In the genomic region with DNA sequence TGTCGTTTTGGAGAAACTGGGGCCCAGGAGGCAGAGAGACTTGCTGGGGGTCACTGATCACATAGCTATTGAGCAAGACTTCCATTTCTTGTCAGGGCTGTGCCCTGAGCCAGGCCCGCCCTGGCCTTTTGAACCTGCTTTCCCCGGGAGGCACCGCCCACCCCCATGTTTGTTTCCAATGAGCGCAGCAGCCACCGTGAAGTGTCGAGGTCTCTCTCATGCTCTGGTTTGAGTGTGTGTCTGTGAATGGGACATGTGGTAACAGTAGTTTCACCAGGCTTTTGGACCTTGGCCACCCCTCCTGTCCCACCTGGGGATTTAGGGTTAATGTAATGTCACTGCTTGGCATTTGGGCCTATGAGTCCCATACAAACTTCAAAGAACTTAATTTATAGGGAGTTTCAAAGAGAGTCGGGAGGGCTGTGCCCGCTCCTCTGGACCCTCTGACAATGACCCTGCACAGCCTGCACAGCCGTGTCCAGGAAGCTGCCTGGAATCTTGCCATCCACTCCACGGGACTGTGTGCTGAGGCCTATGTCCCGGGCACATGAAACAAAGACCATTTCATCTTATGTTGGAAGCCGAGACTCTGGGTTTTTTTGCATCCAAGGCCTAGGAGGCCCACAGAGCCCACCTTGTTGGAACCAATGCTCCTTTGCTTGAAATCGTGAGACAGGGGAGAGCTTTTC, we compare ENCODE assay signal across 2 cellular contexts.
TF ChIP-seq lines count a peak whose summit lies in the region.

No MANE protein-coding gene starts in this region.

TF ChIP-seq in K562, 482 proteins besides CTCF, POLR2A, EP300 and RAD21 (continues in another document):
- TF ChIP-seq, protein P1, sequence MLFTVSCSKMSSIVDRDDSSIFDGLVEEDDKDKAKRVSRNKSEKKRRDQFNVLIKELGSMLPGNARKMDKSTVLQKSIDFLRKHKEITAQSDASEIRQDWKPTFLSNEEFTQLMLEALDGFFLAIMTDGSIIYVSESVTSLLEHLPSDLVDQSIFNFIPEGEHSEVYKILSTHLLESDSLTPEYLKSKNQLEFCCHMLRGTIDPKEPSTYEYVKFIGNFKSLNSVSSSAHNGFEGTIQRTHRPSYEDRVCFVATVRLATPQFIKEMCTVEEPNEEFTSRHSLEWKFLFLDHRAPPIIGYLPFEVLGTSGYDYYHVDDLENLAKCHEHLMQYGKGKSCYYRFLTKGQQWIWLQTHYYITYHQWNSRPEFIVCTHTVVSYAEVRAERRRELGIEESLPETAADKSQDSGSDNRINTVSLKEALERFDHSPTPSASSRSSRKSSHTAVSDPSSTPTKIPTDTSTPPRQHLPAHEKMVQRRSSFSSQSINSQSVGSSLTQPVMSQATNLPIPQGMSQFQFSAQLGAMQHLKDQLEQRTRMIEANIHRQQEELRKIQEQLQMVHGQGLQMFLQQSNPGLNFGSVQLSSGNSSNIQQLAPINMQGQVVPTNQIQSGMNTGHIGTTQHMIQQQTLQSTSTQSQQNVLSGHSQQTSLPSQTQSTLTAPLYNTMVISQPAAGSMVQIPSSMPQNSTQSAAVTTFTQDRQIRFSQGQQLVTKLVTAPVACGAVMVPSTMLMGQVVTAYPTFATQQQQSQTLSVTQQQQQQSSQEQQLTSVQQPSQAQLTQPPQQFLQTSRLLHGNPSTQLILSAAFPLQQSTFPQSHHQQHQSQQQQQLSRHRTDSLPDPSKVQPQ (CRISPR knock-in tag; IDR thresholded peaks at IDR 0.05; ENCODE audit: borderline replicate concordance) = no peak
- TF ChIP-seq U2AF1 (optimal IDR thresholded peaks at IDR 0.05; ENCODE audit: low read depth, low read length) = no peak
- no peak for TF ChIP-seq PRPF4 (IDR thresholded peaks at IDR 0.05; ENCODE audit: insufficient read depth, low read depth, low read length, poor library complexity, severe bottlenecking)
- TF ChIP-seq NCOA2 (IDR thresholded peaks at IDR 0.05; ENCODE audit: partially characterized antibody in 2 of 2) = no peak
- peak; percentile 78 for TF ChIP-seq L3MBTL2 (IDR thresholded peaks at IDR 0.05)
- peak; percentile 52; the same call in 1 of the 2 replicates for TF ChIP-seq DMBX1 (CRISPR knock-in tag; IDR thresholded peaks at IDR 0.05; ENCODE audit: borderline replicate concordance)
- no peak for TF ChIP-seq SNRNP70 (optimal IDR thresholded peaks at IDR 0.05; ENCODE audit: low read depth, low read length)
- TF ChIP-seq CBX5 (IDR thresholded peaks at IDR 0.05; ENCODE audit: borderline replicate concordance, low read depth) = no peak
- no peak for TF ChIP-seq SETDB1 (IDR thresholded peaks at IDR 0.05; ENCODE audit: low read length)
- TF ChIP-seq, protein P2, sequence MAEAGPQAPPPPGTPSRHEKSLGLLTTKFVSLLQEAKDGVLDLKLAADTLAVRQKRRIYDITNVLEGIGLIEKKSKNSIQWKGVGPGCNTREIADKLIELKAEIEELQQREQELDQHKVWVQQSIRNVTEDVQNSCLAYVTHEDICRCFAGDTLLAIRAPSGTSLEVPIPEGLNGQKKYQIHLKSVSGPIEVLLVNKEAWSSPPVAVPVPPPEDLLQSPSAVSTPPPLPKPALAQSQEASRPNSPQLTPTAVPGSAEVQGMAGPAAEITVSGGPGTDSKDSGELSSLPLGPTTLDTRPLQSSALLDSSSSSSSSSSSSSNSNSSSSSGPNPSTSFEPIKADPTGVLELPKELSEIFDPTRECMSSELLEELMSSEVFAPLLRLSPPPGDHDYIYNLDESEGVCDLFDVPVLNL (CRISPR knock-in tag; IDR thresholded peaks at IDR 0.05; ENCODE audit: low read depth) = no peak
- no peak for TF ChIP-seq ZNF76 (CRISPR knock-in tag; IDR thresholded peaks at IDR 0.05; ENCODE audit: borderline replicate concordance)
- no peak for TF ChIP-seq ZNF175 (CRISPR knock-in tag; IDR thresholded peaks at IDR 0.05; ENCODE audit: low read depth)
- TF ChIP-seq YY1 (IDR thresholded peaks at IDR 0.05; ENCODE audit: borderline replicate concordance in 1 of 3, control insufficient read depth in 1 of 3, extremely low read depth in 1 of 3, insufficient read depth in 3 of 3, insufficient read length in 1 of 3, insufficient replicate concordance in 2 of 3, low read depth in 1 of 3, low read length in 2 of 3) = peak in 1 of 3 experiments; percentile 30
- no peak for TF ChIP-seq ARHGAP35 (IDR thresholded peaks at IDR 0.05; ENCODE audit: partially characterized antibody)
- no peak for TF ChIP-seq ZNF184 (CRISPR knock-in tag; IDR thresholded peaks at IDR 0.05)
- TF ChIP-seq ZNF282 (CRISPR knock-in tag; IDR thresholded peaks at IDR 0.05) = no peak
- TF ChIP-seq TARDBP (IDR thresholded peaks at IDR 0.05) = no peak
- no peak for TF ChIP-seq ZNF165 (CRISPR knock-in tag; IDR thresholded peaks at IDR 0.05; ENCODE audit: borderline replicate concordance)
- TF ChIP-seq ZNF354B (CRISPR knock-in tag; IDR thresholded peaks at IDR 0.05) = no peak
- no peak for TF ChIP-seq HNRNPUL1 (IDR thresholded peaks at IDR 0.05; ENCODE audit: low read length)
- no peak for TF ChIP-seq CUX1 (CRISPR knock-in tag; IDR thresholded peaks at IDR 0.05)

TF ChIP-seq in SK-N-SH, 30 proteins besides CTCF, POLR2A, EP300 and RAD21:
- TF ChIP-seq GATA2 (CRISPR knock-in tag; IDR thresholded peaks at IDR 0.05) = no peak
- TF ChIP-seq, protein P3, sequence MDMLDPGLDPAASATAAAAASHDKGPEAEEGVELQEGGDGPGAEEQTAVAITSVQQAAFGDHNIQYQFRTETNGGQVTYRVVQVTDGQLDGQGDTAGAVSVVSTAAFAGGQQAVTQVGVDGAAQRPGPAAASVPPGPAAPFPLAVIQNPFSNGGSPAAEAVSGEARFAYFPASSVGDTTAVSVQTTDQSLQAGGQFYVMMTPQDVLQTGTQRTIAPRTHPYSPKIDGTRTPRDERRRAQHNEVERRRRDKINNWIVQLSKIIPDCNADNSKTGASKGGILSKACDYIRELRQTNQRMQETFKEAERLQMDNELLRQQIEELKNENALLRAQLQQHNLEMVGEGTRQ (IDR thresholded peaks at IDR 0.05; ENCODE audit: borderline replicate concordance, low read depth, low read length) = no peak
- no peak for TF ChIP-seq TAF1 (IDR thresholded peaks at IDR 0.05; ENCODE audit: borderline replicate concordance, low read depth, low read length)
- no peak for TF ChIP-seq MEF2A (IDR thresholded peaks at IDR 0.05; ENCODE audit: borderline replicate concordance, low read depth)
- no peak for TF ChIP-seq SIN3A (IDR thresholded peaks at IDR 0.05; ENCODE audit: borderline replicate concordance, low read depth, low read length)
- no peak for TF ChIP-seq MXI1 (IDR thresholded peaks at IDR 0.05; ENCODE audit: low read depth, low read length)
- no peak for TF ChIP-seq TEAD4 (IDR thresholded peaks at IDR 0.05; ENCODE audit: borderline replicate concordance, insufficient read depth)
- no peak for TF ChIP-seq FOXM1 (IDR thresholded peaks at IDR 0.05; ENCODE audit: low read depth)
- no peak for TF ChIP-seq RCOR1 (IDR thresholded peaks at IDR 0.05; ENCODE audit: low read length)
- no peak for TF ChIP-seq POLR2AphosphoS5 (IDR thresholded peaks at IDR 0.05; ENCODE audit: low read depth, low read length)
- TF ChIP-seq, protein P4, sequence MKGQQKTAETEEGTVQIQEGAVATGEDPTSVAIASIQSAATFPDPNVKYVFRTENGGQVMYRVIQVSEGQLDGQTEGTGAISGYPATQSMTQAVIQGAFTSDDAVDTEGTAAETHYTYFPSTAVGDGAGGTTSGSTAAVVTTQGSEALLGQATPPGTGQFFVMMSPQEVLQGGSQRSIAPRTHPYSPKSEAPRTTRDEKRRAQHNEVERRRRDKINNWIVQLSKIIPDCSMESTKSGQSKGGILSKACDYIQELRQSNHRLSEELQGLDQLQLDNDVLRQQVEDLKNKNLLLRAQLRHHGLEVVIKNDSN (IDR thresholded peaks at IDR 0.05; ENCODE audit: borderline replicate concordance, low read depth) = no peak
- TF ChIP-seq NRF1 (IDR thresholded peaks at IDR 0.05; ENCODE audit: low read depth, low read length) = no peak
